ENCODE assay signal across 8 cellular contexts in the genomic region with DNA sequence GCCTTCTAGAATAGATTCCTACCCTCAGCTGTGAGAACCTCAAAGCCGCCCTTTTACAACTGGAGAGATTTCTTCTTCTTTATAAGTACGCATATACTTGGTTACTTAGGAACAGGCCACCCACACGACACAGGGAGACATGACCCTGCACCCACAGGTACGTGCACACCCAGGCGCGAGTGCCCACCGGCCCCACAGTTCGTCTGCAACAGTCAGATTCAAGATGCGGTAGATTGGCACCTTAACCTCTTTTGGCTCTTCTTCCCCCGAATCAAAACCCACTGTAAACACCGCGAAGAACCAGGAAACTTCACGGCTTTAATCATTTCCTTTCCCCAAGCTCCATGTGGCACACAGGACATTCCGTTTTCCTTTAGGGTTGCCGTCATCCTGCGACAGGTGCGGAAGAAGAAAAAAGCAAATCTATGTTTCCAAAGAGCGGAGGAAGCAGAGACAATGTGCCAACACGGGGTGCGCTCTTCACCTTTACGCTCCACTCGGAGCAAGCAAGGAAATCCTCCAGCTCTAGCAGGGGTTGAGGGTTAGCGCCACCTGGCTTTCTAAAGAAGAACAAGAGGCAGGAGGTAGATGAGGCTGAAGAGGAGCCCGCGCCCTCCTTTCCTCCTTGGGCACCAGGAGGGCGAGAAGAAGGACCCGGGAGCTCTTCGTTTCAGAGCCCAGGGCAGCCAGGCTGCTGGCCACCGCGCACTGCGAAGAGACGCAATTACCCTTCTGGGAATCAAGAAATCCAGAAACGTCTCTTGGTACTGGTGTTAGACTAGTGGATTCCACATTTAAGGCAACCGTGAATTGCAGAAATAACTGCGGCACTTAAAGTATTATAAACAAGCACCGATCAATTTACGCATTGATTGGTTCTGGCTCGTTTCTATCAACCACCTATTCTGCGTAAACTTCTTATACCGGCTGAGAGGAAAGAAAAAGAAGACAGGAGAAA. TPM values are rescaled to one million over a fixed set of nuclear protein-coding genes. Genes with fewer than 3 reads are reported as not detected.
A peak's percentile ranks its signal among the peaks of the same experiment; 100 is the strongest.
DNase-seq lines count a peak whose midpoint lies in the region; ATAC-seq, FAIRE-seq and TF ChIP-seq lines count a peak whose summit lies in the region.

No MANE protein-coding gene starts in this region.

- FAIRE-seq in GM12892 (lab: Jason Lieb, UNC), result peak; percentile 99

- peak; percentile 68 for DNase-seq in 8988T
- no peak for DNase-seq in GM12892 (ENCODE audit: insufficient read length)
- DNase-seq in NCI-H1092 (lab: John Stamatoyannopoulos, UW), result peak; percentile 83
- peak; percentile 73 for DNase-seq in ecto neural progenitor cell (ENCODE audit: low spot score)
- DNase-seq in lung microvascular endothelial cell (ENCODE audit: low read depth in 2 of 2), result peak; percentile 64 to 67
- peak; percentile 13 to 47 for DNase-seq in stimulated activated CD8-positive, alpha-beta memory T cell treated with anti-CD3 and anti-CD28 coated beads, Interleukin-7, amount 100 ng/mL, for 48 hours (ENCODE audit: extremely low read depth in 1 of 2, low read depth in 1 of 2)

- no peak for TF ChIP-seq POLR2A in GM12892 (IDR thresholded peaks at IDR 0.05; ENCODE audit: low read depth, low read length)

- peak; percentile 99 for ATAC-seq in HG02798 (IDR thresholded peaks at IDR 0.05; ENCODE audit: poor library complexity, unreplicated experiment)
- peak; percentile 79 to 81 for ATAC-seq in activated CD4-positive, CD25-positive, alpha-beta regulatory T cell treated with anti-CD3 and anti-CD28 coated beads, Interleukin-2, amount 50 U/mL, for 24 hours

RNA-seq across cellular contexts. Expression of a gene that starts 35.7 kb away (rescaled TPM):
- polyA plus RNA-seq in GM12892 (2012; ENCODE audit: missing spikeins), result not detected
- not detected in 2 replicates for total RNA-seq in lung microvascular endothelial cell
